In genomic region chr17:62887437-62887836, GRCh38 we compare ENCODE assay signal across 29 cellular contexts.
"Had no signal": no experiment of that assay in that cellular context is flagged by ENCODE, and none has a peak within 500 bp of the region (broad histone marks: within the 10 kb centered on the region; RNA-seq: fewer than 3 reads in every experiment).

No MANE protein-coding gene starts in this region.

- H3K9me3 ChIP-seq: neutrophil, ovary, psoas muscle, right lobe of liver, sigmoid colon, stomach, thoracic aorta, thyroid gland, tibial nerve, upper lobe of left lung, vagina had no signal

- H2AFZ ChIP-seq: parathyroid adenoma had no signal

- H3K4me3 Mint-ChIP-seq: natural killer cell treated with Interleukin-12 subunit alpha and Interleukin-12 subunit beta and Interleukin-15 and Interleukin-18, amount 100 ng/mL, for 72 hours; nephron progenitor cell; neural crest cell; stimulated activated effector memory CD8-positive, alpha-beta T cell treated with anti-CD3 and anti-CD28 coated beads, Interleukin-12 subunit alpha, Interleukin-12 subunit beta, amount 100 ng/mL, for 72 hours; stimulated activated naive B cell treated with anti-CD40 and anti-IgM and Interleukin-4, amounts not matched to agents 10 μg/mL and 1 μg/mL and 100 μg/mL, for 72 hours; stimulated activated naive CD8-positive, alpha-beta T cell treated with anti-CD3 and anti-CD28 coated beads, Interleukin-15, Interleukin-2, amounts not matched to agents 100 ng/mL and 50 ng/mL, for 24 hours had no signal

- H3K4me1 ChIP-seq: right lobe of liver, thyroid gland had no signal

- H3K4me1 Mint-ChIP-seq: stimulated activated naive B cell treated with anti-CD40 and anti-IgM and Interleukin-4, amounts not matched to agents 10 μg/mL and 1 μg/mL and 100 μg/mL, for 72 hours had no signal

- H3K79me2 ChIP-seq: parathyroid adenoma had no signal

- H3K9ac ChIP-seq: parathyroid adenoma had no signal

- H3K27ac ChIP-seq: neutrophil, ovary, parathyroid adenoma, psoas muscle, right lobe of liver, sigmoid colon, stomach, thoracic aorta, thyroid gland, tibial nerve, upper lobe of left lung, vagina had no signal

- H3K4me3 ChIP-seq: ovary, psoas muscle, right lobe of liver, sigmoid colon, stomach, thoracic aorta, thyroid gland, tibial nerve, upper lobe of left lung, vagina had no signal

- H3K27me3 Mint-ChIP-seq: progenitor cell of endocrine pancreas had no signal

- DNase-seq: nephron progenitor cell; nucleus accumbens; ovary; posterior cingulate gyrus; psoas muscle; right cardiac atrium; right lobe of liver; sigmoid colon; small intestine; stimulated activated CD4-positive, alpha-beta T cell treated with anti-CD3 and anti-CD28 coated beads, Interleukin-15, amount 100 ng/mL, for 24 hours; stimulated activated CD4-positive, alpha-beta T cell treated with anti-CD3 and anti-CD28 coated beads, Interleukin-2, amount 100 ng/mL, for 24 hours; stimulated activated CD4-positive, alpha-beta T cell treated with anti-CD3 and anti-CD28 coated beads, Interleukin-2, amount 100 ng/mL, for 48 hours; stimulated activated CD4-positive, alpha-beta T cell treated with anti-CD3 and anti-CD28 coated beads, Interleukin-4, amount 100 ng/mL, for 24 hours; stimulated activated naive B cell treated with anti-CD40 and anti-IgM and Interleukin-4, amounts not matched to agents 10 μg/mL and 1 μg/mL and 100 μg/mL, for 72 hours; stimulated activated naive CD4-positive, alpha-beta T cell treated with Interleukin-2 at 50 U/mL for 16 hours; stomach; thyroid gland; trophoblast cell; upper lobe of left lung had no signal

- H3K9me3 Mint-ChIP-seq: natural killer cell treated with Interleukin-12 subunit alpha and Interleukin-12 subunit beta and Interleukin-15 and Interleukin-18, amount 100 ng/mL, for 72 hours; stimulated activated effector memory CD8-positive, alpha-beta T cell treated with anti-CD3 and anti-CD28 coated beads, Interleukin-12 subunit alpha, Interleukin-12 subunit beta, amount 100 ng/mL, for 72 hours had no signal

- H3K27ac Mint-ChIP-seq: natural killer cell treated with Interleukin-12 subunit alpha and Interleukin-12 subunit beta and Interleukin-15 and Interleukin-18, amount 100 ng/mL, for 72 hours; nephron progenitor cell; progenitor cell of endocrine pancreas; stimulated activated effector memory CD8-positive, alpha-beta T cell treated with anti-CD3 and anti-CD28 coated beads, Interleukin-12 subunit alpha, Interleukin-12 subunit beta, amount 100 ng/mL, for 72 hours; stimulated activated naive B cell treated with anti-CD40 and anti-IgM and Interleukin-4, amounts not matched to agents 10 μg/mL and 1 μg/mL and 100 μg/mL, for 72 hours; stimulated activated naive CD8-positive, alpha-beta T cell treated with anti-CD3 and anti-CD28 coated beads, Interleukin-15, Interleukin-2, amounts not matched to agents 100 ng/mL and 50 ng/mL, for 24 hours had no signal

- ATAC-seq: natural killer cell treated with Interleukin-12 subunit alpha and Interleukin-12 subunit beta and Interleukin-15 and Interleukin-18, amount 100 ng/mL, for 72 hours; psoas muscle; right cardiac atrium; right lobe of liver; stimulated activated effector memory CD8-positive, alpha-beta T cell treated with anti-CD3 and anti-CD28 coated beads, Interleukin-12 subunit alpha, Interleukin-12 subunit beta, amount 100 ng/mL, for 72 hours; stimulated activated naive B cell treated with anti-CD40 and anti-IgM and Interleukin-4, amounts not matched to agents 10 μg/mL and 1 μg/mL and 100 μg/mL, for 72 hours had no signal

- H3K36me3 Mint-ChIP-seq: natural killer cell treated with Interleukin-12 subunit alpha and Interleukin-12 subunit beta and Interleukin-15 and Interleukin-18, amount 100 ng/mL, for 72 hours; stimulated activated effector memory CD8-positive, alpha-beta T cell treated with anti-CD3 and anti-CD28 coated beads, Interleukin-12 subunit alpha, Interleukin-12 subunit beta, amount 100 ng/mL, for 72 hours; stimulated activated naive B cell treated with anti-CD40 and anti-IgM and Interleukin-4, amounts not matched to agents 10 μg/mL and 1 μg/mL and 100 μg/mL, for 72 hours had no signal

- H3K36me3 ChIP-seq: neutrophil, ovary, right lobe of liver, sigmoid colon, stomach, thoracic aorta, thyroid gland, tibial nerve, upper lobe of left lung, vagina had no signal

- H3K27me3 ChIP-seq: neutrophil, ovary, right lobe of liver, sigmoid colon, stomach, thyroid gland, tibial nerve, upper lobe of left lung, vagina had no signal
